ENCODE assay signal across 8 cellular contexts in the genomic region with DNA sequence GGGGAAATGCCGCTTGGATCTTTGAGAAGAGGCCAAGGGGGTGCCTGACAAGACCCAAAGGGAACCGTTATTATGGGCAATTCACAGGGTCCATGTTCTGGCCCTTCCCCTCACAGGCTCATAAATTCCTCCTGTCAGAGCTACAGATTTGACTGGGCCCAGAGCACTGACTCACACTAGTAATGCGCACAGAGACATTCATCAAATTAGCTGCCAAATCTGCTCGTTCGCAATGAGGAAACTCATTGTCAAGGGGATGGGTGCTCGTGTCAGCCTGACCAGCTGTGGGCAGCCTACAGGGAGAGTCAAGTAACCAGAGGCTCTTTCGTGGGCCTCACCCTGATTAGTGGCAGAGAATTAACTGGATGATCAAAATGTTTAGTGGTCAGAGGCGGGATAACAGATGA.
DNase-seq lines count a peak whose midpoint lies in the region; ATAC-seq, FAIRE-seq and TF ChIP-seq lines count a peak whose summit lies in the region.

No MANE protein-coding gene starts in this region.

- no peak for TF ChIP-seq CTCF in GM23338 (conservative IDR thresholded peaks at IDR 0.05; ENCODE audit: low read depth in 2 of 2)

- H4K20me1 ChIP-seq in GM23338 (replicated peaks; ENCODE audit: insufficient read depth), result no peaks in the 10 kb centered on the region

- H3K27ac Mint-ChIP-seq in GM23338, result no peak overlapping the region

- H3K36me3 Mint-ChIP-seq in GM23338 (ENCODE audit: low read depth), result no peaks in the 10 kb centered on the region

- H3K9me2 ChIP-seq in GM23338 (ENCODE audit: insufficient read depth), result 0 out of 2 replicates have a peak, but pooled peaks cover 5% of the 10 kb centered on the region

- H3K4me1 Mint-ChIP-seq in GM23338, result peaks cover 13% of the 10 kb centered on the region

- 63 to 70% (median 65%) methylated on average over 8 of the region's 8 CpGs for WGBS in small intestine, 3 donors

- 0 out of 2 replicates have a peak overlapping the region, but pooled peaks have one; percentile 52 for H2AFZ ChIP-seq in GM23338

- H3K4me1 ChIP-seq in GM23338 (ENCODE audit: insufficient read depth) (peaks cover 6% of the 10 kb centered on the region; the same call in 1 of the 2 replicates), small intestine (ENCODE audit: control insufficient read depth in 2 of 2, insufficient read depth in 1 of 2, low read depth in 1 of 2, low read length in 1 of 2) (no peaks in the 10 kb centered on the region)

- DNase-seq in EL (peak; percentile 90), GM23338 (ENCODE audit: low spot score) (no peak), NCI-H226 (peak; percentile 96), fibroblast of the conjunctiva (ENCODE audit: low read depth) (peak; percentile 60), small intestine (no peak), NCI-H128 (lab: John Stamatoyannopoulos, UW; ENCODE audit: unreplicated experiment) (no peak)
- no peak for DNase-seq in stimulated activated CD4-positive, alpha-beta T cell treated with anti-CD3 and anti-CD28 coated beads, Interleukin-12 subunit alpha, Interleukin-12 subunit beta, amount 100 ng/mL, for 4 hours
- no peak for DNase-seq in effector CD4-positive, alpha-beta T cell

- H3K9me3 Mint-ChIP-seq in GM23338, result no peaks in the 10 kb centered on the region; the same call in 2 of the 3 replicates

- H3K27me3 Mint-ChIP-seq in GM23338 (ENCODE audit: insufficient read depth, low read depth, poor library complexity), result no peaks in the 10 kb centered on the region

- no peak for ATAC-seq in GM23338

- no peak for FAIRE-seq in small intestine (lab: Jason Lieb, UNC)

- H3K79me2 ChIP-seq in GM23338 (replicated peaks; ENCODE audit: insufficient read depth), result no peaks in the 10 kb centered on the region

- H3K27ac ChIP-seq in GM23338 (ENCODE audit: low read depth) (no peak overlapping the region), small intestine (ENCODE audit: low read depth in 1 of 2, low read length in 1 of 2) (peak overlapping the region in 1 of 2 donors; percentile 12)

- H3K4me2 ChIP-seq in GM23338, result no peak overlapping the region

- H3F3A ChIP-seq in GM23338 (replicated peaks; ENCODE audit: low read depth), result no peaks in the 10 kb centered on the region

- H3K27me3 ChIP-seq in GM23338 (ENCODE audit: insufficient read depth) (no peaks in the 10 kb centered on the region), small intestine (ENCODE audit: control insufficient read depth in 2 of 2, insufficient read depth in 2 of 2, low read length in 2 of 2) (no peaks in the 10 kb centered on the region)

- H3K36me3 ChIP-seq in GM23338 (ENCODE audit: insufficient read depth) (no peaks in the 10 kb centered on the region), small intestine (ENCODE audit: control insufficient read depth in 2 of 2, insufficient read depth in 2 of 2, low read length in 2 of 2) (no peaks in the 10 kb centered on the region)

- H3K4me3 ChIP-seq in GM23338 (no peak overlapping the region), small intestine (ENCODE audit: low read depth in 1 of 2, low read length in 2 of 2) (no peak overlapping the region)

- no peak overlapping the region for H3K4me3 Mint-ChIP-seq in GM23338

- no peaks in the 10 kb centered on the region for H3K9me3 ChIP-seq in small intestine (ENCODE audit: control insufficient read depth, low read depth)

TF ChIP-seq in GM23338, 12 proteins besides CTCF, POLR2A, EP300 and RAD21:
- TF ChIP-seq POLR2AphosphoS5 (IDR thresholded peaks at IDR 0.05; ENCODE audit: low read depth) (no peak), NANOG (IDR thresholded peaks at IDR 0.05; ENCODE audit: borderline replicate concordance) (no peak), EZH2phosphoT487 (IDR thresholded peaks at IDR 0.05; ENCODE audit: unreplicated experiment) (no peak), ZNF331 (CRISPR knock-in tag; IDR thresholded peaks at IDR 0.05; ENCODE audit: low read depth) (no peak), STAT1 (IDR thresholded peaks at IDR 0.05; ENCODE audit: unreplicated experiment) (no peak)
- TF ChIP-seq, protein P1, sequence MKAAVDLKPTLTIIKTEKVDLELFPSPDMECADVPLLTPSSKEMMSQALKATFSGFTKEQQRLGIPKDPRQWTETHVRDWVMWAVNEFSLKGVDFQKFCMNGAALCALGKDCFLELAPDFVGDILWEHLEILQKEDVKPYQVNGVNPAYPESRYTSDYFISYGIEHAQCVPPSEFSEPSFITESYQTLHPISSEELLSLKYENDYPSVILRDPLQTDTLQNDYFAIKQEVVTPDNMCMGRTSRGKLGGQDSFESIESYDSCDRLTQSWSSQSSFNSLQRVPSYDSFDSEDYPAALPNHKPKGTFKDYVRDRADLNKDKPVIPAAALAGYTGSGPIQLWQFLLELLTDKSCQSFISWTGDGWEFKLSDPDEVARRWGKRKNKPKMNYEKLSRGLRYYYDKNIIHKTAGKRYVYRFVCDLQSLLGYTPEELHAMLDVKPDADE (IDR thresholded peaks at IDR 0.05), result no peak

Comparison
In these comparisons a context has a peak if more than half of its experiments do, and no peak if none do; other contexts are left out.
1. DNase-seq: peak in EL (single experiment), NCI-H226 (single experiment) and fibroblast of the conjunctiva (single experiment); none in GM23338 (single experiment), stimulated activated CD4-positive, alpha-beta T cell treated with anti-CD3 and anti-CD28 coated beads, Interleukin-12 subunit alpha, Interleukin-12 subunit beta, amount 100 ng/mL, for 4 hours (single experiment), small intestine (single experiment), effector CD4-positive, alpha-beta T cell (single experiment) and NCI-H128 (single experiment).